Comparison of ENCODE assay signal across 9 cellular contexts in genomic region chr4:156941940-156942548, GRCh38. TPM values are rescaled to one million over a fixed set of nuclear protein-coding genes. Genes with fewer than 3 reads are reported as not detected.
DNase-seq lines count a peak whose midpoint lies in the region; ATAC-seq and TF ChIP-seq lines count a peak whose summit lies in the region.
"Had no signal": no experiment of that assay in that cellular context is flagged by ENCODE, and none has a peak within 500 bp of the region (broad histone marks: within the 10 kb centered on the region; RNA-seq: fewer than 3 reads in every experiment).

No MANE protein-coding gene starts in this region.

- intact Hi-C loops in mammary epithelial cell (cut with micrococcal nuclease) (no loop called here), lower lobe of right lung (cut with DNase I) (no loop called here)

- POLR2A ChIA-PET in AG04449 (lab: Yijun Ruan, JAX), result interaction anchor here (0.7 kb wide), 1 partner anchor 53 kb away, joined by 3 read pairs; no protein-coding TSS in a partner anchor

- H2AFZ ChIP-seq in mammary epithelial cell (ENCODE audit: low read depth, low read length), result no peak overlapping the region

- H4K20me1 ChIP-seq in mammary epithelial cell (ENCODE audit: insufficient read depth, low read length), result no peaks in the 10 kb centered on the region

- WGBS in mammary epithelial cell (ENCODE audit: low coverage, missing lambda C conversion rate), result 49% methylated on average over 7 of the region's 7 CpGs

- H3K4me2 ChIP-seq in mammary epithelial cell (ENCODE audit: insufficient read depth, low read depth, low read length), result peak overlapping the region; percentile 46

- no peak for TF ChIP-seq CTCF in AG04449 (IDR thresholded peaks at IDR 0.05; ENCODE audit: insufficient read depth, low read length, missing control alignments)
- no peak for TF ChIP-seq CTCF in mammary epithelial cell (conservative IDR thresholded peaks at IDR 0.05 in 1 of 2, IDR thresholded peaks at IDR 0.05 in 1 of 2; ENCODE audit: extremely low read depth in 1 of 2, insufficient read depth in 1 of 2, low read depth in 1 of 2, low read length in 2 of 2)
- no peak for TF ChIP-seq CTCF in lower lobe of right lung (IDR thresholded peaks at IDR 0.05)

- ATAC-seq in lower lobe of right lung (peak; percentile 94 to 98), HG03196 (IDR thresholded peaks at IDR 0.05; ENCODE audit: unreplicated experiment) (no peak), HG03342 (IDR thresholded peaks at IDR 0.05; ENCODE audit: unreplicated experiment) (no peak), HG03175 (IDR thresholded peaks at IDR 0.05; ENCODE audit: unreplicated experiment) (no peak)

- H3K9me3 ChIP-seq in mammary epithelial cell (replicated peaks; ENCODE audit: insufficient read depth, low read length) (no peaks in the 10 kb centered on the region), lower lobe of right lung (no peaks in the 10 kb centered on the region)

- H3K4me3 ChIP-seq in AG04449 (ENCODE audit: low read depth, low read length), result no peak overlapping the region
- no peak overlapping the region for H3K4me3 ChIP-seq in mammary epithelial cell (replicated peaks in 1 of 3; ENCODE audit: insufficient read depth in 1 of 3, low read depth in 2 of 3, low read length in 3 of 3)
- no peak overlapping the region for H3K4me3 ChIP-seq in lower lobe of right lung

- H3K79me2 ChIP-seq in mammary epithelial cell (ENCODE audit: insufficient read depth, low read length), result peaks cover 76% of the 10 kb centered on the region

- peak overlapping the region; percentile 55 for H3K27ac ChIP-seq in mammary epithelial cell (ENCODE audit: insufficient read depth, low read depth, low read length)
- H3K27ac ChIP-seq in lower lobe of right lung, result no peak overlapping the region

- dilution Hi-C loops in mammary epithelial cell (cut with HindIII; ENCODE audit: low sequenced_read_pairs), result no loop called here

- in situ Hi-C loops in mammary epithelial cell (cut with MboI; ENCODE audit: low sequenced_read_pairs in 2 of 2), result no loop called here

- H3K9ac ChIP-seq in mammary epithelial cell (ENCODE audit: insufficient read depth, low read length), result peak overlapping the region; percentile 2

- H3K4me1 ChIP-seq in mammary epithelial cell (ENCODE audit: insufficient read depth, low read length), result peaks cover 36% of the 10 kb centered on the region
- peaks cover 31% of the 10 kb centered on the region for H3K4me1 ChIP-seq in lower lobe of right lung

- CTCF ChIA-PET in AG04449 (lab: Yijun Ruan, JAX), result interaction anchor here (1.1 to 1.3 kb wide), 2 partner anchors 104 to 467 kb away, joined by 3 read pairs; no protein-coding TSS in a partner anchor
- CTCF ChIA-PET in mammary epithelial cell (lab: Charles Lee; ENCODE audit: low non-redundant PET), result no interaction called here

- DNase-seq in AG04449 (ENCODE audit: low read depth, low spot score) (peak; percentile 92), NCI-H1417 treated with DMSO at 0.1 percent for 48 hours (lab: John Stamatoyannopoulos, UW) (peak; percentile 39), mammary epithelial cell (peak; percentile 80), lower lobe of right lung (peak; percentile 64), GOT3 (lab: John Stamatoyannopoulos, UW) (no peak)
- DNase-seq: DND-41 had no signal

- H3K27me3 ChIP-seq in mammary epithelial cell (ENCODE audit: insufficient read depth, low read length), result no peaks in the 10 kb centered on the region
- no peaks in the 10 kb centered on the region for H3K27me3 ChIP-seq in lower lobe of right lung (ENCODE audit: low read depth)

- no TSS peak for BruUV-seq in mammary epithelial cell (replicated peaks; lab: Mats Ljungman, UMichigan)

- H3K36me3 ChIP-seq in mammary epithelial cell (ENCODE audit: insufficient read depth, low read length) (no peaks in the 10 kb centered on the region), lower lobe of right lung (no peaks in the 10 kb centered on the region)

RNA-seq across cellular contexts. Expression of gene PDGFC, which starts 29.6 kb away (rescaled TPM):
- total RNA-seq in mammary epithelial cell (10 to 100 TPM; 32.2 to 69.3 TPM), lower lobe of right lung (30.6 TPM)
- 17.6 TPM for polyA plus RNA-seq in mammary epithelial cell
- 78.9 TPM for polyA minus RNA-seq in mammary epithelial cell

Comparison
In these comparisons a context has a peak if more than half of its experiments do, and no peak if none do; other contexts are left out.
1. ATAC-seq: peak in lower lobe of right lung (2 of 2); none in HG03196 (single experiment), HG03342 (single experiment) and HG03175 (single experiment).